ENCODE assay signal across 8 cellular contexts in genomic region chr15:25710184-25710583, GRCh38.
DNase-seq lines count a peak whose midpoint lies in the region; ATAC-seq and TF ChIP-seq lines count a peak whose summit lies in the region.

No MANE protein-coding gene starts in this region.

- H3K4me3 Mint-ChIP-seq in T-helper 2 cell treated with Interferon-gamma antibody and Interleukin-4, amounts not matched to agents 5 μg/mL and 100 μg/mL, for 36 hours, result no peak overlapping the region
- no peak overlapping the region for H3K4me3 Mint-ChIP-seq in mesothelial cell of epicardium

- peaks cover 21% of the 10 kb centered on the region for H3K36me3 Mint-ChIP-seq in T-helper 2 cell treated with Interferon-gamma antibody and Interleukin-4, amounts not matched to agents 5 μg/mL and 100 μg/mL, for 36 hours (ENCODE audit: low read depth)
- no peaks in the 10 kb centered on the region for H3K36me3 Mint-ChIP-seq in mesothelial cell of epicardium

- ATAC-seq in thoracic aorta (ENCODE audit: insufficient number of reproducible peaks, low FRiP score, low read depth) (no peak), GM18505 (IDR thresholded peaks at IDR 0.05; ENCODE audit: unreplicated experiment) (no peak), HG03095 (IDR thresholded peaks at IDR 0.05; ENCODE audit: unreplicated experiment) (no peak)

- peaks cover 6 to 13% of the 10 kb centered on the region in 2 donors for H3K4me1 ChIP-seq in thoracic aorta (ENCODE audit: control insufficient read depth in 1 of 2, low read depth in 2 of 2)

- in situ Hi-C loops in brain microvascular endothelial cell (cut with HindIII; ENCODE audit: low pct_ligation_motif_present, low sequenced_read_pairs), result no loop called here

- DNase-seq in AG04449 (ENCODE audit: low read depth, low spot score), result no peak
- DNase-seq in GM20000 (ENCODE audit: low spot score), result peak; percentile 53
- peak; percentile 21 for DNase-seq in T-helper 2 cell treated with Interferon-gamma antibody and Interleukin-4, amounts not matched to agents 5 μg/mL and 100 μg/mL, for 36 hours (ENCODE audit: low spot score)
- no peak for DNase-seq in brain microvascular endothelial cell
- peak in 1 of 2 experiments; percentile 67 for DNase-seq in mesothelial cell of epicardium (ENCODE audit: low spot score in 2 of 2, unreplicated experiment in 2 of 2)
- DNase-seq in thoracic aorta (ENCODE audit: low spot score), result no peak

- H3K27me3 ChIP-seq in brain microvascular endothelial cell (replicated peaks) (no peaks in the 10 kb centered on the region), thoracic aorta (replicated peaks; ENCODE audit: insufficient read depth) (no peaks in the 10 kb centered on the region)

- H3K36me3 ChIP-seq in brain microvascular endothelial cell (replicated peaks) (no peaks in the 10 kb centered on the region), thoracic aorta (peaks cover 44% of the 10 kb centered on the region)

- H3K27ac Mint-ChIP-seq in T-helper 2 cell treated with Interferon-gamma antibody and Interleukin-4, amounts not matched to agents 5 μg/mL and 100 μg/mL, for 36 hours, result no peak overlapping the region
- no peak overlapping the region for H3K27ac Mint-ChIP-seq in mesothelial cell of epicardium

- TF ChIP-seq CTCF in AG04449 (IDR thresholded peaks at IDR 0.05; ENCODE audit: insufficient read depth, low read length, missing control alignments) (peak; percentile 87), GM20000 (IDR thresholded peaks at IDR 0.05; ENCODE audit: extremely low read depth, missing control alignments) (peak; percentile 74), brain microvascular endothelial cell (IDR thresholded peaks at IDR 0.05; ENCODE audit: low read depth, low read length, missing control alignments) (peak; percentile 77), mesothelial cell of epicardium (IDR thresholded peaks at IDR 0.05; ENCODE audit: unreplicated experiment) (peak; percentile 81), thoracic aorta (IDR thresholded peaks at IDR 0.05) (peak; percentile 43)

- TF ChIP-seq POLR2A in GM18505 (IDR thresholded peaks at IDR 0.05; ENCODE audit: borderline replicate concordance, extremely low read depth, insufficient read depth, insufficient read length), result no peak

- CTCF ChIA-PET in AG04449 (lab: Yijun Ruan, JAX), result interaction anchor here (0.9 to 3.1 kb wide), 18 partner anchors 9 to 223 kb away, joined by 3 to 16 read pairs (median 4); no protein-coding TSS in a partner anchor

- H3K9me3 Mint-ChIP-seq in T-helper 2 cell treated with Interferon-gamma antibody and Interleukin-4, amounts not matched to agents 5 μg/mL and 100 μg/mL, for 36 hours, result no peaks in the 10 kb centered on the region
- H3K9me3 Mint-ChIP-seq in mesothelial cell of epicardium, result no peaks in the 10 kb centered on the region

- no peaks in the 10 kb centered on the region for H3K27me3 Mint-ChIP-seq in T-helper 2 cell treated with Interferon-gamma antibody and Interleukin-4, amounts not matched to agents 5 μg/mL and 100 μg/mL, for 36 hours (ENCODE audit: low read depth)
- H3K27me3 Mint-ChIP-seq in mesothelial cell of epicardium (ENCODE audit: low read depth), result peaks cover 13% of the 10 kb centered on the region

- no peaks in the 10 kb centered on the region for H3K9me3 ChIP-seq in thoracic aorta

- POLR2A ChIA-PET in AG04449 (lab: Yijun Ruan, JAX), result no interaction called here

- no peaks in the 10 kb centered on the region for H3K4me1 Mint-ChIP-seq in T-helper 2 cell treated with Interferon-gamma antibody and Interleukin-4, amounts not matched to agents 5 μg/mL and 100 μg/mL, for 36 hours (ENCODE audit: low read depth)
- no peaks in the 10 kb centered on the region for H3K4me1 Mint-ChIP-seq in mesothelial cell of epicardium

- H3K4me3 ChIP-seq in AG04449 (ENCODE audit: low read depth, low read length) (no peak overlapping the region), brain microvascular endothelial cell (ENCODE audit: low read depth, low read length) (no peak overlapping the region), thoracic aorta (no peak overlapping the region)

- H3K27ac ChIP-seq in brain microvascular endothelial cell (no peak overlapping the region), thoracic aorta (no peak overlapping the region)

Comparison
In these comparisons a context has a peak if more than half of its experiments do, and no peak if none do; other contexts are left out.
1. DNase-seq: peak in GM20000 (single experiment) and T-helper 2 cell treated with Interferon-gamma antibody and Interleukin-4, amounts not matched to agents 5 μg/mL and 100 μg/mL, for 36 hours (single experiment); none in AG04449 (single experiment), brain microvascular endothelial cell (single experiment) and thoracic aorta (single experiment).
2. Peak in every context shown above with its lines, with median percentiles within 50 percentile points of each other: CTCF ChIP-seq.